In the genomic region with DNA sequence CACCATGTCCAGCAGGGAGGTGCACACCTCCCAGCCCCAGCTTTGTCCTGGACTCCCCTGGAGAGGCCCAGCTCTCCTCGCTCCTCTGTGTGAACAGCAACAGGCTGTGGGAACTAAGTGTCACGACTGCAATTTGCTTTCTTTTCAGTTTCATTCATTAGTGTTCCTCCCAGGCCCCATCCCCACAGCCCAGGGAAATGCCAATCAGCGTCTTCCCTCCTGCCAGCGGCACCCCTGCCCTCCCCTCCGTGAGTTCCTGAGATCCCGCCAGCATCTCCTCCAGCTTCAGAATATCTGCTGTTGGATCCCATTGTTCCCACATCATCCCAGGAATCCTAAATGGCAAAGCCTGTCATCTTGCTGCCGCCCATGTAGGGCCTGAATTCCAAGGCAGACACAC, we compare ENCODE assay signal across 1 cellular context.
TF ChIP-seq lines count a peak whose summit lies in the region.

No MANE protein-coding gene starts in this region.

TF ChIP-seq in WTC11, 78 proteins besides CTCF, POLR2A, EP300 and RAD21 (continued from another document):
- TF ChIP-seq, protein P1, sequence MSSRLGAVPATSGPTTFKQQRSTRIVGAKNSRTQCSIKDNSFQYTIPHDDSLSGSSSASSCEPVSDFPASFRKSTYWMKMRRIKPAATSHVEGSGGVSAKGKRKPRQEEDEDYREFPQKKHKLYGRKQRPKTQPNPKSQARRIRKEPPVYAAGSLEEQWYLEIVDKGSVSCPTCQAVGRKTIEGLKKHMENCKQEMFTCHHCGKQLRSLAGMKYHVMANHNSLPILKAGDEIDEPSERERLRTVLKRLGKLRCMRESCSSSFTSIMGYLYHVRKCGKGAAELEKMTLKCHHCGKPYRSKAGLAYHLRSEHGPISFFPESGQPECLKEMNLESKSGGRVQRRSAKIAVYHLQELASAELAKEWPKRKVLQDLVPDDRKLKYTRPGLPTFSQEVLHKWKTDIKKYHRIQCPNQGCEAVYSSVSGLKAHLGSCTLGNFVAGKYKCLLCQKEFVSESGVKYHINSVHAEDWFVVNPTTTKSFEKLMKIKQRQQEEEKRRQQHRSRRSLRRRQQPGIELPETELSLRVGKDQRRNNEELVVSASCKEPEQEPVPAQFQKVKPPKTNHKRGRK (CRISPR knock-in tag; IDR thresholded peaks at IDR 0.05; ENCODE audit: borderline replicate concordance) = no peak
- TF ChIP-seq SOX15 (CRISPR knock-in tag; IDR thresholded peaks at IDR 0.05) (no peak), ZNF121 (CRISPR knock-in tag; IDR thresholded peaks at IDR 0.05) (no peak), GRHL2 (CRISPR knock-in tag; IDR thresholded peaks at IDR 0.05; ENCODE audit: insufficient replicate concordance, severe bottlenecking) (no peak), ATF1 (CRISPR knock-in tag; IDR thresholded peaks at IDR 0.05) (no peak), ZSCAN18 (CRISPR knock-in tag; IDR thresholded peaks at IDR 0.05) (no peak)
